In the genomic region with DNA sequence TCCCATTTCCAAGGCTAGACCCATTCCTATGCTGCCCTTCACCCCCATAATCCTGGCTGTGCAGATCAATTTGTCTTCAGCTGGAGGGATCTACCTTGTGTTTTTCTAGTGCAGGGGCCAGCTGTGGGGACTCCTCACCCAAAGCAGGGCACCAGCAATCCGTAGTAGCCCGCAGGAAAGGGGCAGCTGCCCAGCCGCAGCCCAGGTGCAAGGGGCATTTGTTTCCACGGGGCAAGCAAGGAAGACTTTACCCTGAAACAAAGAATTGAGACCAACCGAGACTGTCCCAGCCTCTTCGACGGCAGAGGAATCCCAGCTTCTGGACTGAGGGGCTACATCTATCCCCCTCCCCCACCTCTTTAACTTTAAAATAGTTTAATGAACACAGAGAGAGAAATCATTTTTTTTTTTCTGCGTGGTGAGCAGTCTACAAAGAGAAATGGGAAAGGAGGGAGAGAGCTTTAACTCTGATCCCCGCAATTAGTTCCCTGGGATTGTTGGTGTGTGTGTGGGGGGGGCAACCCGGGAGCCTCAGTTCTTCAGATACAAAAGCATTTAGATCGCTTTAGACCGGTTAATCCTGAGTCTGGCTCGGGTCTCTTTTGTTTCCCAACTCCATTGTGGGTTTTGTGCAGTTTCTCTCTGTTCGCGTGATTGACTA, we compare ENCODE assay signal across 10 cellular contexts. TPM values are rescaled to one million over a fixed set of nuclear protein-coding genes. Genes with fewer than 3 reads are reported as not detected.
DNase-seq lines count a peak whose midpoint lies in the region; ATAC-seq and TF ChIP-seq lines count a peak whose summit lies in the region.
"Had no signal": no experiment of that assay in that cellular context is flagged by ENCODE, and none has a peak within 500 bp of the region (broad histone marks: within the 10 kb centered on the region; RNA-seq: fewer than 3 reads in every experiment).

No MANE protein-coding gene starts in this region.

- ATAC-seq in activated naive CD4-positive, alpha-beta T cell treated with anti-CD3 and anti-CD28 coated beads, Interleukin-2, amount 50 U/mL, for 72 hours, result no peak
- ATAC-seq in T-helper 17 cell, result no peak
- ATAC-seq in stimulated activated naive B cell treated with anti-CD40 and anti-IgM and Interleukin-4, amounts not matched to agents 10 μg/mL and 1 μg/mL and 100 μg/mL, for 72 hours (replicated peaks), result no peak

- peaks cover 80% of the 10 kb centered on the region for H3K27me3 Mint-ChIP-seq in activated naive CD4-positive, alpha-beta T cell treated with anti-CD3 and anti-CD28 coated beads for 36 hours (ENCODE audit: low read depth)
- H3K27me3 Mint-ChIP-seq in T-helper 17 cell (peaks cover 92% of the 10 kb centered on the region), glutamatergic neuron (ENCODE audit: unreplicated experiment) (peaks cover 39% of the 10 kb centered on the region)
- peaks cover 60 to 72% of the 10 kb centered on the region in 2 donors for H3K27me3 Mint-ChIP-seq in stimulated activated naive B cell treated with anti-CD40 and anti-IgM and Interleukin-4, amounts not matched to agents 10 μg/mL and 1 μg/mL and 100 μg/mL, for 72 hours

- no peak overlapping the region for H3K27ac Mint-ChIP-seq in activated naive CD4-positive, alpha-beta T cell treated with anti-CD3 and anti-CD28 coated beads for 36 hours
- H3K27ac Mint-ChIP-seq in activated naive CD4-positive, alpha-beta T cell treated with anti-CD3 and anti-CD28 coated beads, Interleukin-2, amount 50 U/mL, for 72 hours, result no peak overlapping the region
- H3K27ac Mint-ChIP-seq in T-helper 17 cell (no peak overlapping the region), glutamatergic neuron (ENCODE audit: unreplicated experiment) (peak overlapping the region; percentile 5)
- H3K27ac Mint-ChIP-seq in stimulated activated naive B cell treated with anti-CD40 and anti-IgM and Interleukin-4, amounts not matched to agents 10 μg/mL and 1 μg/mL and 100 μg/mL, for 72 hours, result peak overlapping the region; percentile 14

- no peaks in the 10 kb centered on the region for H3K9me3 ChIP-seq in T-helper 17 cell (ENCODE audit: control insufficient read depth, low read length, poor library complexity, severe bottlenecking)

- no peak for DNase-seq in activated naive CD4-positive, alpha-beta T cell treated with anti-CD3 and anti-CD28 coated beads for 36 hours
- no peak for DNase-seq in activated naive CD4-positive, alpha-beta T cell treated with anti-CD3 and anti-CD28 coated beads, Interleukin-2, amount 50 U/mL, for 72 hours (ENCODE audit: low spot score in 2 of 2)
- DNase-seq in T-helper 17 cell (no peak), glutamatergic neuron (no peak), DMS 273 (lab: John Stamatoyannopoulos, UW; ENCODE audit: unreplicated experiment) (no peak), OCI-M2 (lab: John Stamatoyannopoulos, UW; ENCODE audit: unreplicated experiment) (no peak)
- no peak for DNase-seq in stimulated activated naive B cell treated with anti-CD40 and anti-IgM and Interleukin-4, amounts not matched to agents 10 μg/mL and 1 μg/mL and 100 μg/mL, for 72 hours
- DNase-seq in activated CD4-positive, CD25-positive, alpha-beta regulatory T cell (lab: John Stamatoyannopoulos, UW), result no peak
- DNase-seq: activated gamma-delta T cell treated with Interleukin-2 at 50 U/mL for 16 hours, SHP77 had no signal

- peak overlapping the region; percentile 48 for H3K4me3 Mint-ChIP-seq in activated naive CD4-positive, alpha-beta T cell treated with anti-CD3 and anti-CD28 coated beads for 36 hours
- H3K4me3 Mint-ChIP-seq in T-helper 17 cell (peak overlapping the region; percentile 88), glutamatergic neuron (ENCODE audit: unreplicated experiment) (peak overlapping the region; percentile 93)
- H3K4me3 Mint-ChIP-seq in stimulated activated naive B cell treated with anti-CD40 and anti-IgM and Interleukin-4, amounts not matched to agents 10 μg/mL and 1 μg/mL and 100 μg/mL, for 72 hours, result peak overlapping the region; percentile 63 to 65

- peaks cover 36% of the 10 kb centered on the region for H3K4me1 Mint-ChIP-seq in activated naive CD4-positive, alpha-beta T cell treated with anti-CD3 and anti-CD28 coated beads for 36 hours (ENCODE audit: low read depth)
- H3K4me1 Mint-ChIP-seq in T-helper 17 cell (peaks cover 24% of the 10 kb centered on the region), glutamatergic neuron (ENCODE audit: low read depth, unreplicated experiment) (peaks cover 11% of the 10 kb centered on the region)
- H3K4me1 Mint-ChIP-seq in stimulated activated naive B cell treated with anti-CD40 and anti-IgM and Interleukin-4, amounts not matched to agents 10 μg/mL and 1 μg/mL and 100 μg/mL, for 72 hours, result peaks cover 28 to 46% of the 10 kb centered on the region in 2 donors

- no peak for TF ChIP-seq CTCF in glutamatergic neuron (IDR thresholded peaks at IDR 0.05; ENCODE audit: partially characterized antibody, unreplicated experiment)

- H3K36me3 Mint-ChIP-seq in activated naive CD4-positive, alpha-beta T cell treated with anti-CD3 and anti-CD28 coated beads for 36 hours (ENCODE audit: low read depth), result no peaks in the 10 kb centered on the region
- peaks cover 6 to 7% of the 10 kb centered on the region in 2 donors for H3K36me3 Mint-ChIP-seq in activated naive CD4-positive, alpha-beta T cell treated with anti-CD3 and anti-CD28 coated beads, Interleukin-2, amount 50 U/mL, for 72 hours
- H3K36me3 Mint-ChIP-seq in T-helper 17 cell (ENCODE audit: low read depth) (peaks cover 10% of the 10 kb centered on the region), glutamatergic neuron (ENCODE audit: unreplicated experiment) (no peaks in the 10 kb centered on the region)
- H3K36me3 Mint-ChIP-seq in stimulated activated naive B cell treated with anti-CD40 and anti-IgM and Interleukin-4, amounts not matched to agents 10 μg/mL and 1 μg/mL and 100 μg/mL, for 72 hours, result peaks cover 0 to 2% of the 10 kb centered on the region in 2 donors

- CTCF ChIA-PET in activated naive CD4-positive, alpha-beta T cell treated with anti-CD3 and anti-CD28 coated beads for 36 hours (lab: Charles Lee), result no interaction called here

- H3K9me3 Mint-ChIP-seq in activated naive CD4-positive, alpha-beta T cell treated with anti-CD3 and anti-CD28 coated beads for 36 hours, result no peaks in the 10 kb centered on the region
- no peaks in the 10 kb centered on the region for H3K9me3 Mint-ChIP-seq in activated naive CD4-positive, alpha-beta T cell treated with anti-CD3 and anti-CD28 coated beads, Interleukin-2, amount 50 U/mL, for 72 hours
- H3K9me3 Mint-ChIP-seq in glutamatergic neuron (ENCODE audit: unreplicated experiment), result peaks cover 5% of the 10 kb centered on the region
- peaks cover 3% of the 10 kb centered on the region in 2 donors for H3K9me3 Mint-ChIP-seq in stimulated activated naive B cell treated with anti-CD40 and anti-IgM and Interleukin-4, amounts not matched to agents 10 μg/mL and 1 μg/mL and 100 μg/mL, for 72 hours

- intact Hi-C loops in activated naive CD4-positive, alpha-beta T cell treated with anti-CD3 and anti-CD28 coated beads for 36 hours (cut with micrococcal nuclease), result no loop called here

RNA-seq across cellular contexts. Expression of a gene that starts 10.7 kb away (rescaled TPM):
- not detected for total RNA-seq in activated naive CD4-positive, alpha-beta T cell treated with anti-CD3 and anti-CD28 coated beads for 36 hours
- not detected for total RNA-seq in activated naive CD4-positive, alpha-beta T cell treated with anti-CD3 and anti-CD28 coated beads, Interleukin-2, amount 50 U/mL, for 72 hours
- total RNA-seq in T-helper 17 cell, result not detected
- total RNA-seq in glutamatergic neuron (ENCODE audit: unreplicated experiment), result 6.7 TPM

Comparison
In these comparisons a context has a peak if more than half of its experiments do, and no peak if none do; other contexts are left out.
1. H3K27ac Mint-ChIP-seq: peak in glutamatergic neuron (single experiment) and stimulated activated naive B cell treated with anti-CD40 and anti-IgM and Interleukin-4, amounts not matched to agents 10 μg/mL and 1 μg/mL and 100 μg/mL, for 72 hours (single experiment); none in activated naive CD4-positive, alpha-beta T cell treated with anti-CD3 and anti-CD28 coated beads for 36 hours (single experiment), activated naive CD4-positive, alpha-beta T cell treated with anti-CD3 and anti-CD28 coated beads, Interleukin-2, amount 50 U/mL, for 72 hours (0 of 2) and T-helper 17 cell (single experiment).
2. Peak in every context shown above with its lines, with median percentiles within 50 percentile points of each other: H3K4me3 Mint-ChIP-seq.